In genomic region chr20:3160418-3160817, GRCh38 we compare ENCODE assay signal across 1 cellular context.
TF ChIP-seq lines count a peak whose summit lies in the region.

No MANE protein-coding gene starts in this region.

TF ChIP-seq in K562, 482 proteins besides CTCF, POLR2A, EP300 and RAD21:
- TF ChIP-seq XRCC5 (IDR thresholded peaks at IDR 0.05; ENCODE audit: low read depth, low read length) (no peak), ZBTB49 (CRISPR knock-in tag; IDR thresholded peaks at IDR 0.05; ENCODE audit: borderline replicate concordance) (no peak), ZBTB11 (CRISPR knock-in tag; IDR thresholded peaks at IDR 0.05) (no peak), MCM3 (IDR thresholded peaks at IDR 0.05) (no peak), HLTF (IDR thresholded peaks at IDR 0.05) (no peak), ZNF589 (CRISPR knock-in tag; IDR thresholded peaks at IDR 0.05; ENCODE audit: low read depth) (no peak), KAT2B (IDR thresholded peaks at IDR 0.05; ENCODE audit: low read depth, low read length) (no peak), ZNF398 (CRISPR knock-in tag; IDR thresholded peaks at IDR 0.05) (no peak), FUS (optimal IDR thresholded peaks at IDR 0.05; ENCODE audit: low read depth, low read length) (no peak), SP2 (IDR thresholded peaks at IDR 0.05; ENCODE audit: extremely low read depth, low read depth, low read length, poor library complexity, severe bottlenecking) (no peak), THAP12 (CRISPR knock-in tag; IDR thresholded peaks at IDR 0.05) (no peak), ZNF436 (CRISPR knock-in tag; IDR thresholded peaks at IDR 0.05) (no peak), ZNF830 (CRISPR knock-in tag; IDR thresholded peaks at IDR 0.05) (no peak), SMARCB1 (IDR thresholded peaks at IDR 0.05; ENCODE audit: insufficient read length, low read depth) (no peak), SMARCE1 (IDR thresholded peaks at IDR 0.05) (no peak)
